ENCODE assay signal across 1 cellular context in genomic region chr16:30076276-30076791, GRCh38.
TF ChIP-seq lines count a peak whose summit lies in the region.

No MANE protein-coding gene starts in this region.

TF ChIP-seq in HepG2, 621 proteins besides CTCF, POLR2A, EP300 and RAD21 (continued from another document and continues in another):
- TF ChIP-seq ZUFSP (CRISPR knock-in tag; IDR thresholded peaks at IDR 0.05; ENCODE audit: borderline replicate concordance) (no peak), ZNF672 (CRISPR knock-in tag; IDR thresholded peaks at IDR 0.05) (no peak), MTERF4 (CRISPR knock-in tag; IDR thresholded peaks at IDR 0.05) (0 out of 2 replicates have a peak, but pooled peaks have one; percentile 37), SIX4 (CRISPR knock-in tag; IDR thresholded peaks at IDR 0.05) (no peak), SRSF1 (optimal IDR thresholded peaks at IDR 0.05; ENCODE audit: low read depth, low read length) (no peak), HOXA7 (CRISPR knock-in tag; IDR thresholded peaks at IDR 0.05) (no peak), SRF (IDR thresholded peaks at IDR 0.05; ENCODE audit: low read depth, low read length) (no peak), ZNF446 (CRISPR knock-in tag; IDR thresholded peaks at IDR 0.05) (no peak; the same call in 1 of the 2 replicates), CREM (IDR thresholded peaks at IDR 0.05) (no peak), CREM (CRISPR knock-in tag; IDR thresholded peaks at IDR 0.05) (peak; percentile 20; the same call in 1 of the 2 replicates), ZNF562 (CRISPR knock-in tag; IDR thresholded peaks at IDR 0.05; ENCODE audit: borderline replicate concordance) (no peak), REL (CRISPR knock-in tag; conservative IDR thresholded peaks at IDR 0.05) (no peak), SOX13 (IDR thresholded peaks at IDR 0.05) (no peak), SOX13 (CRISPR knock-in tag; conservative IDR thresholded peaks at IDR 0.05 in 1 of 2, IDR thresholded peaks at IDR 0.05 in 1 of 2) (no peak), CC2D1A (CRISPR knock-in tag; IDR thresholded peaks at IDR 0.05) (no peak), ZNF276 (CRISPR knock-in tag; IDR thresholded peaks at IDR 0.05; ENCODE audit: low read depth) (0 out of 2 replicates have a peak, but pooled peaks have one; percentile 41), BATF2 (CRISPR knock-in tag; IDR thresholded peaks at IDR 0.05) (no peak), ZNF784 (CRISPR knock-in tag; IDR thresholded peaks at IDR 0.05; ENCODE audit: borderline replicate concordance) (no peak), NFKB2 (CRISPR knock-in tag; IDR thresholded peaks at IDR 0.05; ENCODE audit: borderline replicate concordance) (peak; percentile 62; the same call in 1 of the 2 replicates), ZNF510 (CRISPR knock-in tag; IDR thresholded peaks at IDR 0.05; ENCODE audit: low read depth) (peak; percentile 87; the same call in 1 of the 2 replicates), DPF2 (CRISPR knock-in tag; IDR thresholded peaks at IDR 0.05; ENCODE audit: borderline replicate concordance, low read depth) (no peak), ETS1 (CRISPR knock-in tag; IDR thresholded peaks at IDR 0.05) (no peak), ZNF550 (CRISPR knock-in tag; IDR thresholded peaks at IDR 0.05; ENCODE audit: borderline replicate concordance) (no peak), ZSCAN21 (CRISPR knock-in tag; IDR thresholded peaks at IDR 0.05; ENCODE audit: borderline replicate concordance) (no peak), MXI1 (IDR thresholded peaks at IDR 0.05; ENCODE audit: borderline replicate concordance, low read depth, low read length) (no peak), ZNF670 (CRISPR knock-in tag; IDR thresholded peaks at IDR 0.05; ENCODE audit: borderline replicate concordance) (no peak), TGIF2 (CRISPR knock-in tag; IDR thresholded peaks at IDR 0.05) (no peak), ATF4 (CRISPR knock-in tag; IDR thresholded peaks at IDR 0.05) (no peak), FUBP1 (CRISPR knock-in tag; IDR thresholded peaks at IDR 0.05; ENCODE audit: borderline replicate concordance) (no peak), ZNF281 (CRISPR knock-in tag; IDR thresholded peaks at IDR 0.05; ENCODE audit: borderline replicate concordance) (no peak), ZNF547 (CRISPR knock-in tag; IDR thresholded peaks at IDR 0.05) (no peak), ZFP36 (IDR thresholded peaks at IDR 0.05; ENCODE audit: borderline replicate concordance, low read depth, low read length, partially characterized antibody) (no peak), ZNF414 (CRISPR knock-in tag; IDR thresholded peaks at IDR 0.05) (no peak), HINFP (CRISPR knock-in tag; IDR thresholded peaks at IDR 0.05; ENCODE audit: low read depth) (no peak), PRMT3 (CRISPR knock-in tag; IDR thresholded peaks at IDR 0.05; ENCODE audit: borderline replicate concordance, low read depth) (no peak), ZNF761 (CRISPR knock-in tag; conservative IDR thresholded peaks at IDR 0.05) (no peak), ZNF747 (CRISPR knock-in tag; IDR thresholded peaks at IDR 0.05; ENCODE audit: borderline replicate concordance) (no peak), SAP130 (CRISPR knock-in tag; IDR thresholded peaks at IDR 0.05; ENCODE audit: low read depth) (no peak), ZNF777 (CRISPR knock-in tag; IDR thresholded peaks at IDR 0.05) (no peak), AGO2 (optimal IDR thresholded peaks at IDR 0.05; ENCODE audit: low read depth, low read length) (peak; percentile 52), SAFB2 (CRISPR knock-in tag; IDR thresholded peaks at IDR 0.05; ENCODE audit: borderline replicate concordance, low read depth) (peak; percentile 7; the same call in 1 of the 2 replicates), ZNF773 (CRISPR knock-in tag; IDR thresholded peaks at IDR 0.05; ENCODE audit: borderline replicate concordance) (0 out of 2 replicates have a peak, but pooled peaks have one; percentile 11), ZNF572 (CRISPR knock-in tag; IDR thresholded peaks at IDR 0.05) (peak; percentile 97), YY1 (IDR thresholded peaks at IDR 0.05; ENCODE audit: insufficient read depth, insufficient replicate concordance, low read depth, low read length) (peak; percentile 1), TCF7L2 (IDR thresholded peaks at IDR 0.05; ENCODE audit: low read depth, low read length) (no peak), PRPF4 (IDR thresholded peaks at IDR 0.05; ENCODE audit: low read depth, low read length, poor library complexity, severe bottlenecking) (no peak), ZNF883 (CRISPR knock-in tag; IDR thresholded peaks at IDR 0.05; ENCODE audit: not compliant biosample characterization) (no peak), ELK4 (CRISPR knock-in tag; IDR thresholded peaks at IDR 0.05; ENCODE audit: borderline replicate concordance) (no peak), SMAD1 (CRISPR knock-in tag; IDR thresholded peaks at IDR 0.05; ENCODE audit: borderline replicate concordance, low read depth) (no peak), SP5 (CRISPR knock-in tag; IDR thresholded peaks at IDR 0.05; ENCODE audit: borderline replicate concordance, low read depth) (no peak), ZNF549 (CRISPR knock-in tag; IDR thresholded peaks at IDR 0.05) (no peak), RBAK (CRISPR knock-in tag; IDR thresholded peaks at IDR 0.05) (no peak), TAF15 (IDR thresholded peaks at IDR 0.05; ENCODE audit: low read depth, low read length, poor library complexity, severe bottlenecking) (no peak)
